In the genomic region with DNA sequence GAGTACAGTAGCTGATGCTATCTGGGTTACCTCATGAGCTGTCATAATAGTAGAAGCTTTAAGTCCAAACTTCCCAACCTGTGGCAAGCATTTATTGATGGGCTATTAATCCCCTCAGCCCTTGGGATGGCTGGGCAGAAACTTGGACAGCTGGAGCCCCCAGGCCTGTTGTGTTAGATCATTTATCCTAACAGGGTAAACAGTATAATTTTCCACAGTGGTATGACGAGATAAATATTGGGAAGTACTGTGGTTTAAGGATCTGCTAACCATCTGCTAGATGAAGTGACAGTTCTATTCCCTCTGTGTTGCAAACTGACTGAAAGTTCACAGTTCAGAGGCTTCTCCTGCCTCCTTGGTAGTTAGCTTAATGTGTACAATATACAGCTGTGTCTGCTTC, we compare ENCODE assay signal across 9 cellular contexts.
"Had no signal": no experiment of that assay in that cellular context is flagged by ENCODE, and none has a peak within 500 bp of the region (broad histone marks: within the 10 kb centered on the region; RNA-seq: fewer than 3 reads in every experiment).

No MANE protein-coding gene starts in this region.

- ATAC-seq: HCT116, HepG2 had no signal

- H3K4me1 ChIP-seq: HAP-1 had no signal

- DNase-seq: GM23248, GOT3, H7, HFFc6, KBM-7 had no signal

- H3K4me3 ChIP-seq: GM23248, HAP-1 had no signal

- H3K36me3 ChIP-seq: HAP-1 had no signal

- H3K9me3 ChIP-seq: HAP-1 had no signal

- FAIRE-seq: HepG2 had no signal

- H3K27ac ChIP-seq: GM23248, HL-60 had no signal
